In the genomic region with DNA sequence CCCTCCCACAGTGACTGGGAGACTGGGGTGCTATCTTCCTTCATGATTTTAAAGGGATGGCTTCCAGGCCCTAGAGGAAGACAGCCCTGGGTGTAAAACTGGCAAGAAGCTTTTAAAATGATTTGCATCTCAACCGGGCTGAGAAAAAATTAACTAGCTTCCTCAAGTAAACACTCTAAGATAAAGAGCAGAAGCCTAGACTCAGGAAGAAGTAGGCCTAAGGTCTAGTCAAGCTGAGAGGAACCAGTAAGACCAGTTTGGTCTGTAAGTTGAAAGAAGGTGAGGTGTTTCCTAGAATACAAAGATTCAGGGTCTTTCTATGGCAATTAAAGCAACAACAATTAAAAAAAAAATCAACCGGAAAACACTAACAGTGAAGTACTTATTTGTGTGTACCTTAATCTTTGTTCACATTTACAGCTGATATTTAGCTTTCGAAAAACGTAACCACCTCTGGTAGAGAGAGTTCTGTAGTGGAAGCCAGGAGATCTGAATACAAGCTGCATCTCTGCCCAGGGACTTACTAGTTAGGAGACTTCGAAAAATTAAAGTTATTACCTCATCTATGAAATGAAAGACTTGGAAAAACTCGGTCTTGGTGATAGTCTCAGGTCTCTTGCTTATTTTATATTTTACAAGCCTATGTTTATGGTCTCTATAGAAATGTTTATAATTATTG, we compare ENCODE assay signal across 24 cellular contexts.
DNase-seq lines count a peak whose midpoint lies in the region; ATAC-seq and TF ChIP-seq lines count a peak whose summit lies in the region.
"Had no signal": no experiment of that assay in that cellular context is flagged by ENCODE, and none has a peak within 500 bp of the region (broad histone marks: within the 10 kb centered on the region; RNA-seq: fewer than 3 reads in every experiment).

No MANE protein-coding gene starts in this region.

- H3K4me1 Mint-ChIP-seq in WTC11, result peaks cover 26% of the 10 kb centered on the region
- H3K4me1 Mint-ChIP-seq in progenitor cell of endocrine pancreas (ENCODE audit: low read depth), result peaks cover 30% of the 10 kb centered on the region
- H3K4me1 Mint-ChIP-seq: activated naive CD8-positive, alpha-beta T cell treated with anti-CD3 and anti-CD28 coated beads, Interleukin-2, amount 10 ng/mL, durations not matched to agents 7 days and 5 days; activated T-helper 17 cell treated with anti-CD3 and anti-CD28 coated beads, Interleukin-2, amount 50 U/mL, for 72 hours; brain; IgD-negative memory B cell; T-cell had no signal

- no peaks in the 10 kb centered on the region for H3K9me3 ChIP-seq in suprapubic skin
- H3K9me3 ChIP-seq: heart left ventricle, MG63, right atrium auricular region had no signal

- no peak overlapping the region for H3K27ac ChIP-seq in suprapubic skin
- H3K27ac ChIP-seq: coronary artery, heart left ventricle, right atrium auricular region had no signal

- H3K4me3 ChIP-seq in suprapubic skin, result no peak overlapping the region
- H3K4me3 ChIP-seq: coronary artery, heart left ventricle, MG63, right atrium auricular region had no signal

- DNase-seq in ELF-1 (ENCODE audit: low read depth, low spot score), result peak; percentile 66
- DNase-seq in WTC11 (ENCODE audit: low spot score), result no peak
- DNase-seq in kidney tubule cell (ENCODE audit: low spot score), result peak; percentile 1
- no peak for DNase-seq in progenitor cell of endocrine pancreas (ENCODE audit: low spot score, unreplicated experiment)
- DNase-seq in activated CD4-positive, alpha-beta T cell treated with anti-CD3 and anti-CD28 coated beads for 4 hours, result no peak
- DNase-seq in medulla oblongata (ENCODE audit: extremely low spot score), result no peak
- no peak for DNase-seq in superior temporal gyrus (ENCODE audit: extremely low spot score)
- no peak for DNase-seq in suprapubic skin (ENCODE audit: low spot score in 2 of 2)
- DNase-seq: activated CD4-positive, alpha-beta T cell treated with anti-CD3 and anti-CD28 coated beads, Interleukin-2, amount 50 U/mL, for 1 hour; activated naive CD8-positive, alpha-beta T cell treated with anti-CD3 and anti-CD28 coated beads, Interleukin-2, amount 10 ng/mL, durations not matched to agents 7 days and 5 days; heart left ventricle; MG63; NCI-H146; NCI-H226; NCI-H774; OCI-M1; SHP77 treated with DMSO at 0.1 percent for 48 hours; stimulated activated CD4-positive, alpha-beta T cell treated with anti-CD3 and anti-CD28 coated beads, Interleukin-15, amount 100 ng/mL, for 24 hours; T-cell had no signal

- TF ChIP-seq POLR2A in suprapubic skin (IDR thresholded peaks at IDR 0.05), result no peak

- H3K27ac Mint-ChIP-seq in WTC11, result peak overlapping the region; percentile 13; the same call in 1 of the 2 replicates
- peak overlapping the region; percentile 66 for H3K27ac Mint-ChIP-seq in progenitor cell of endocrine pancreas
- H3K27ac Mint-ChIP-seq: activated naive CD8-positive, alpha-beta T cell treated with anti-CD3 and anti-CD28 coated beads, Interleukin-2, amount 10 ng/mL, durations not matched to agents 7 days and 5 days; activated T-helper 17 cell treated with anti-CD3 and anti-CD28 coated beads, Interleukin-2, amount 50 U/mL, for 72 hours; brain; IgD-negative memory B cell; T-cell had no signal

- TF ChIP-seq CTCF in WTC11 (IDR thresholded peaks at IDR 0.05) (no peak), progenitor cell of endocrine pancreas (IDR thresholded peaks at IDR 0.05; ENCODE audit: unreplicated experiment) (no peak), suprapubic skin (IDR thresholded peaks at IDR 0.05) (no peak)

- ATAC-seq in WTC11, result peak; percentile 93
- ATAC-seq: activated T-helper 17 cell treated with anti-CD3 and anti-CD28 coated beads, Interleukin-2, amount 50 U/mL, for 72 hours; heart left ventricle; T-cell had no signal

- POLR2A ChIA-PET in WTC11 (lab: Charles Lee), result no interaction called here

- H3K4me3 Mint-ChIP-seq in WTC11 (0 out of 2 replicates have a peak overlapping the region, but pooled peaks have one; percentile 3), progenitor cell of endocrine pancreas (ENCODE audit: low read depth) (peak overlapping the region; percentile 36)
- H3K4me3 Mint-ChIP-seq: activated naive CD8-positive, alpha-beta T cell treated with anti-CD3 and anti-CD28 coated beads, Interleukin-2, amount 10 ng/mL, durations not matched to agents 7 days and 5 days; activated T-helper 17 cell treated with anti-CD3 and anti-CD28 coated beads, Interleukin-2, amount 50 U/mL, for 72 hours; brain; IgD-negative memory B cell; T-cell had no signal

- H3K36me3 ChIP-seq in suprapubic skin, result no peaks in the 10 kb centered on the region
- H3K36me3 ChIP-seq: heart left ventricle, MG63, right atrium auricular region had no signal

- H3K36me3 Mint-ChIP-seq in WTC11, result no peaks in the 10 kb centered on the region
- no peaks in the 10 kb centered on the region for H3K36me3 Mint-ChIP-seq in progenitor cell of endocrine pancreas (ENCODE audit: insufficient read depth)
- H3K36me3 Mint-ChIP-seq: activated naive CD8-positive, alpha-beta T cell treated with anti-CD3 and anti-CD28 coated beads, Interleukin-2, amount 10 ng/mL, durations not matched to agents 7 days and 5 days; brain; IgD-negative memory B cell; T-cell had no signal

- H3K27me3 Mint-ChIP-seq in WTC11 (ENCODE audit: low read depth) (peaks cover 8% of the 10 kb centered on the region), progenitor cell of endocrine pancreas (no peaks in the 10 kb centered on the region)
- H3K27me3 Mint-ChIP-seq: activated naive CD8-positive, alpha-beta T cell treated with anti-CD3 and anti-CD28 coated beads, Interleukin-2, amount 10 ng/mL, durations not matched to agents 7 days and 5 days; activated T-helper 17 cell treated with anti-CD3 and anti-CD28 coated beads, Interleukin-2, amount 50 U/mL, for 72 hours; IgD-negative memory B cell; T-cell had no signal

- TF ChIP-seq EP300 in suprapubic skin (IDR thresholded peaks at IDR 0.05), result no peak

- CTCF ChIA-PET in WTC11 (lab: Charles Lee), result interaction anchor here (0.5 kb wide), 1 partner anchor 77 kb away, joined by 3 read pairs; no protein-coding TSS in a partner anchor

- no peaks in the 10 kb centered on the region for H3K9me3 Mint-ChIP-seq in WTC11
- peaks cover 2% of the 10 kb centered on the region for H3K9me3 Mint-ChIP-seq in progenitor cell of endocrine pancreas (ENCODE audit: low read depth)
- H3K9me3 Mint-ChIP-seq: brain had no signal

- H3K27me3 ChIP-seq in suprapubic skin, result no peaks in the 10 kb centered on the region
- H3K27me3 ChIP-seq: heart left ventricle, MG63, right atrium auricular region had no signal

- 56% methylated on average over 6 of the region's 6 CpGs for WGBS in suprapubic skin

- no peaks in the 10 kb centered on the region for H3K4me1 ChIP-seq in suprapubic skin
- H3K4me1 ChIP-seq: heart left ventricle, right atrium auricular region had no signal

TF ChIP-seq in WTC11, 78 proteins besides CTCF, POLR2A, EP300 and RAD21 (continues in another document):
- TF ChIP-seq FOXJ3 (CRISPR knock-in tag; IDR thresholded peaks at IDR 0.05; ENCODE audit: borderline replicate concordance) (no peak), TEAD4 (CRISPR knock-in tag; IDR thresholded peaks at IDR 0.05) (no peak), JAZF1 (CRISPR knock-in tag; IDR thresholded peaks at IDR 0.05) (no peak), ZNF416 (CRISPR knock-in tag; IDR thresholded peaks at IDR 0.05) (no peak), GABPB1 (CRISPR knock-in tag; IDR thresholded peaks at IDR 0.05) (no peak)
- TF ChIP-seq, protein P1, sequence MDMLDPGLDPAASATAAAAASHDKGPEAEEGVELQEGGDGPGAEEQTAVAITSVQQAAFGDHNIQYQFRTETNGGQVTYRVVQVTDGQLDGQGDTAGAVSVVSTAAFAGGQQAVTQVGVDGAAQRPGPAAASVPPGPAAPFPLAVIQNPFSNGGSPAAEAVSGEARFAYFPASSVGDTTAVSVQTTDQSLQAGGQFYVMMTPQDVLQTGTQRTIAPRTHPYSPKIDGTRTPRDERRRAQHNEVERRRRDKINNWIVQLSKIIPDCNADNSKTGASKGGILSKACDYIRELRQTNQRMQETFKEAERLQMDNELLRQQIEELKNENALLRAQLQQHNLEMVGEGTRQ (CRISPR knock-in tag; IDR thresholded peaks at IDR 0.05), result no peak
- TF ChIP-seq, protein P2, sequence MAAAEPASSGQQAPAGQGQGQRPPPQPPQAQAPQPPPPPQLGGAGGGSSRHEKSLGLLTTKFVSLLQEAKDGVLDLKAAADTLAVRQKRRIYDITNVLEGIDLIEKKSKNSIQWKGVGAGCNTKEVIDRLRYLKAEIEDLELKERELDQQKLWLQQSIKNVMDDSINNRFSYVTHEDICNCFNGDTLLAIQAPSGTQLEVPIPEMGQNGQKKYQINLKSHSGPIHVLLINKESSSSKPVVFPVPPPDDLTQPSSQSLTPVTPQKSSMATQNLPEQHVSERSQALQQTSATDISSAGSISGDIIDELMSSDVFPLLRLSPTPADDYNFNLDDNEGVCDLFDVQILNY (CRISPR knock-in tag; IDR thresholded peaks at IDR 0.05), result no peak
- TF ChIP-seq, protein P3, sequence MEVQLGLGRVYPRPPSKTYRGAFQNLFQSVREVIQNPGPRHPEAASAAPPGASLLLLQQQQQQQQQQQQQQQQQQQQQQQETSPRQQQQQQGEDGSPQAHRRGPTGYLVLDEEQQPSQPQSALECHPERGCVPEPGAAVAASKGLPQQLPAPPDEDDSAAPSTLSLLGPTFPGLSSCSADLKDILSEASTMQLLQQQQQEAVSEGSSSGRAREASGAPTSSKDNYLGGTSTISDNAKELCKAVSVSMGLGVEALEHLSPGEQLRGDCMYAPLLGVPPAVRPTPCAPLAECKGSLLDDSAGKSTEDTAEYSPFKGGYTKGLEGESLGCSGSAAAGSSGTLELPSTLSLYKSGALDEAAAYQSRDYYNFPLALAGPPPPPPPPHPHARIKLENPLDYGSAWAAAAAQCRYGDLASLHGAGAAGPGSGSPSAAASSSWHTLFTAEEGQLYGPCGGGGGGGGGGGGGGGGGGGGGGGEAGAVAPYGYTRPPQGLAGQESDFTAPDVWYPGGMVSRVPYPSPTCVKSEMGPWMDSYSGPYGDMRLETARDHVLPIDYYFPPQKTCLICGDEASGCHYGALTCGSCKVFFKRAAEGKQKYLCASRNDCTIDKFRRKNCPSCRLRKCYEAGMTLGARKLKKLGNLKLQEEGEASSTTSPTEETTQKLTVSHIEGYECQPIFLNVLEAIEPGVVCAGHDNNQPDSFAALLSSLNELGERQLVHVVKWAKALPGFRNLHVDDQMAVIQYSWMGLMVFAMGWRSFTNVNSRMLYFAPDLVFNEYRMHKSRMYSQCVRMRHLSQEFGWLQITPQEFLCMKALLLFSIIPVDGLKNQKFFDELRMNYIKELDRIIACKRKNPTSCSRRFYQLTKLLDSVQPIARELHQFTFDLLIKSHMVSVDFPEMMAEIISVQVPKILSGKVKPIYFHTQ (CRISPR knock-in tag; IDR thresholded peaks at IDR 0.05), result no peak
- TF ChIP-seq, protein P4, sequence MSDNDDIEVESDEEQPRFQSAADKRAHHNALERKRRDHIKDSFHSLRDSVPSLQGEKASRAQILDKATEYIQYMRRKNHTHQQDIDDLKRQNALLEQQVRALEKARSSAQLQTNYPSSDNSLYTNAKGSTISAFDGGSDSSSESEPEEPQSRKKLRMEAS (CRISPR knock-in tag; IDR thresholded peaks at IDR 0.05), result no peak

Comparison
In these comparisons a context has a peak if more than half of its experiments do, and no peak if none do; other contexts are left out.
1. DNase-seq: peak in ELF-1 (single experiment) and kidney tubule cell (single experiment); none in WTC11 (single experiment), progenitor cell of endocrine pancreas (single experiment), activated CD4-positive, alpha-beta T cell treated with anti-CD3 and anti-CD28 coated beads for 4 hours (0 of 2), medulla oblongata (single experiment), superior temporal gyrus (single experiment) and suprapubic skin (0 of 2).